In genomic region chr3:4302747-4303146, GRCh38 we compare ENCODE assay signal across 1 cellular context.
TF ChIP-seq lines count a peak whose summit lies in the region.

No MANE protein-coding gene starts in this region.

TF ChIP-seq in IMR-90, 13 proteins besides CTCF, POLR2A, EP300 and RAD21 (continued from another document):
- TF ChIP-seq, protein P1, sequence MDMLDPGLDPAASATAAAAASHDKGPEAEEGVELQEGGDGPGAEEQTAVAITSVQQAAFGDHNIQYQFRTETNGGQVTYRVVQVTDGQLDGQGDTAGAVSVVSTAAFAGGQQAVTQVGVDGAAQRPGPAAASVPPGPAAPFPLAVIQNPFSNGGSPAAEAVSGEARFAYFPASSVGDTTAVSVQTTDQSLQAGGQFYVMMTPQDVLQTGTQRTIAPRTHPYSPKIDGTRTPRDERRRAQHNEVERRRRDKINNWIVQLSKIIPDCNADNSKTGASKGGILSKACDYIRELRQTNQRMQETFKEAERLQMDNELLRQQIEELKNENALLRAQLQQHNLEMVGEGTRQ (IDR thresholded peaks at IDR 0.05; ENCODE audit: low read depth, low read length): no peak
- no peak for TF ChIP-seq NFE2L2 (IDR thresholded peaks at IDR 0.05; ENCODE audit: low read depth, low read length)
- no peak for TF ChIP-seq RFX5 (IDR thresholded peaks at IDR 0.05; ENCODE audit: low read depth, low read length)
- TF ChIP-seq MXI1 (IDR thresholded peaks at IDR 0.05; ENCODE audit: borderline replicate concordance, low read depth, low read length): no peak
- no peak for TF ChIP-seq CHD1 (IDR thresholded peaks at IDR 0.05; ENCODE audit: low read depth, low read length)
- no peak for TF ChIP-seq SMC3 (IDR thresholded peaks at IDR 0.05; ENCODE audit: low read depth, low read length)
- no peak for TF ChIP-seq BHLHE40 (IDR thresholded peaks at IDR 0.05; ENCODE audit: low read depth, low read length)
- no peak for TF ChIP-seq CEBPB (IDR thresholded peaks at IDR 0.05; ENCODE audit: low read depth, low read length)
- TF ChIP-seq MAFK (IDR thresholded peaks at IDR 0.05; ENCODE audit: low read depth, low read length): no peak
